8 cellular contexts compared by ENCODE assay signal in genomic region chr17:29588017-29588557, GRCh38. TPM values are rescaled to one million over a fixed set of nuclear protein-coding genes. Genes with fewer than 3 reads are reported as not detected.
A peak's percentile ranks its signal among the peaks of the same experiment; 100 is the strongest.
DNase-seq lines count a peak whose midpoint lies in the region; ATAC-seq and TF ChIP-seq lines count a peak whose summit lies in the region.

No MANE protein-coding gene starts in this region.

- H3K4me1 ChIP-seq in skeletal muscle tissue (ENCODE audit: control insufficient read depth in 3 of 3, insufficient read depth in 3 of 3, low read length in 3 of 3) = peaks cover 78 to 87% (median 85%) of the 10 kb centered on the region in 3 donors

- POLR2A ChIA-PET in WTC11 (lab: Charles Lee) = no interaction called here

- H3K4me3 Mint-ChIP-seq in WTC11 (peak overlapping the region; percentile 79), glutamatergic neuron (ENCODE audit: unreplicated experiment) (peak overlapping the region; percentile 92)

- no peak for TF ChIP-seq CTCF in WTC11 (IDR thresholded peaks at IDR 0.05)
- no peak for TF ChIP-seq CTCF in glutamatergic neuron (IDR thresholded peaks at IDR 0.05; ENCODE audit: partially characterized antibody, unreplicated experiment)

- no peaks in the 10 kb centered on the region for H3K36me3 ChIP-seq in H7 (replicated peaks; ENCODE audit: control insufficient read depth, insufficient read depth, low read length)
- H3K36me3 ChIP-seq in skeletal muscle tissue (ENCODE audit: control insufficient read depth in 3 of 3, insufficient read depth in 3 of 3, low read length in 3 of 3) = peaks cover 0 to under 1% (median 0%) of the 10 kb centered on the region in 3 donors

- ATAC-seq in WTC11 (no peak), HG02623 (IDR thresholded peaks at IDR 0.05; ENCODE audit: unreplicated experiment) (no peak)
- ATAC-seq in activated CD4-positive, CD25-positive, alpha-beta regulatory T cell treated with anti-CD3 and anti-CD28 coated beads, Interleukin-2, amount 50 U/mL, for 24 hours = no peak

- H3K4me3 ChIP-seq in H7 (ENCODE audit: insufficient read depth, low read depth, low read length) (peak overlapping the region; percentile 69), skeletal muscle tissue (ENCODE audit: low read length in 3 of 3) (peak overlapping the region; percentile 81 to 88 (median 87))

- no peaks in the 10 kb centered on the region for H3K9me3 ChIP-seq in skeletal muscle tissue (ENCODE audit: control insufficient read depth in 3 of 3, low read length in 3 of 3)

- DNase-seq in H7 (no peak), WTC11 (ENCODE audit: low spot score) (no peak), glutamatergic neuron (no peak), putamen (ENCODE audit: low spot score) (no peak)
- no peak for DNase-seq in stimulated activated CD4-positive, alpha-beta T cell treated with anti-CD3 and anti-CD28 coated beads, Interleukin-4, amount 100 ng/mL, for 24 hours

- H3K4me1 Mint-ChIP-seq in WTC11 (peaks cover 57% of the 10 kb centered on the region), glutamatergic neuron (ENCODE audit: low read depth, unreplicated experiment) (peaks cover 28% of the 10 kb centered on the region)

- H3K27me3 Mint-ChIP-seq in WTC11 (ENCODE audit: low read depth) (peaks cover 4% of the 10 kb centered on the region; the same call in 1 of the 2 replicates), glutamatergic neuron (ENCODE audit: unreplicated experiment) (peaks cover 14% of the 10 kb centered on the region)

- CTCF ChIA-PET in WTC11 (lab: Charles Lee) = interaction anchor here (0.6 to 1.9 kb wide), 12 partner anchors 9 to 443 kb away, joined by 3 to 25 read pairs (median 4); partner anchors contain the start of genes ABHD15 and TP53I13

- H3K9ac ChIP-seq in skeletal muscle tissue (ENCODE audit: low read depth in 1 of 3, low read length in 3 of 3) = peak overlapping the region; percentile 79 to 91 (median 88)

- H3K9me3 Mint-ChIP-seq in WTC11 = no peaks in the 10 kb centered on the region
- H3K9me3 Mint-ChIP-seq in glutamatergic neuron (ENCODE audit: unreplicated experiment) = peaks cover 4% of the 10 kb centered on the region

- H3K27me3 ChIP-seq in H7 (ENCODE audit: control insufficient read depth, insufficient read depth, low read length) (peaks cover 12% of the 10 kb centered on the region), skeletal muscle tissue (ENCODE audit: control insufficient read depth in 3 of 3, insufficient read depth in 3 of 3, low read length in 3 of 3) (no peaks in the 10 kb centered on the region)

- H3K27ac ChIP-seq in skeletal muscle tissue (ENCODE audit: low read depth, low read length) = peak overlapping the region; percentile 77

- H3K36me3 Mint-ChIP-seq in WTC11 (peaks cover 7% of the 10 kb centered on the region; the same call in 1 of the 2 replicates), glutamatergic neuron (ENCODE audit: unreplicated experiment) (no peaks in the 10 kb centered on the region)

- H3K27ac Mint-ChIP-seq in WTC11 = no peak overlapping the region
- peak overlapping the region; percentile 79 for H3K27ac Mint-ChIP-seq in glutamatergic neuron (ENCODE audit: unreplicated experiment)

TF ChIP-seq in WTC11, 78 proteins besides CTCF, POLR2A, EP300 and RAD21:
- TF ChIP-seq ZNF416 (CRISPR knock-in tag; IDR thresholded peaks at IDR 0.05) = no peak
- no peak for TF ChIP-seq ZNF423 (CRISPR knock-in tag; IDR thresholded peaks at IDR 0.05)
- TF ChIP-seq ATF3 (CRISPR knock-in tag; conservative IDR thresholded peaks at IDR 0.05) = no peak
- no peak for TF ChIP-seq ZNF138 (CRISPR knock-in tag; conservative IDR thresholded peaks at IDR 0.05)
- no peak for TF ChIP-seq KAT7 (CRISPR knock-in tag; IDR thresholded peaks at IDR 0.05; ENCODE audit: borderline replicate concordance)
- TF ChIP-seq TEAD4 (CRISPR knock-in tag; IDR thresholded peaks at IDR 0.05) = no peak
- TF ChIP-seq SMAD3 (CRISPR knock-in tag; IDR thresholded peaks at IDR 0.05; ENCODE audit: borderline replicate concordance) = no peak
- TF ChIP-seq E2F1 (CRISPR knock-in tag; IDR thresholded peaks at IDR 0.05) = no peak
- no peak for TF ChIP-seq MLX (CRISPR knock-in tag; IDR thresholded peaks at IDR 0.05)
- TF ChIP-seq GRHL2 (CRISPR knock-in tag; IDR thresholded peaks at IDR 0.05; ENCODE audit: insufficient replicate concordance, severe bottlenecking) = no peak
- no peak for TF ChIP-seq CDX4 (CRISPR knock-in tag; IDR thresholded peaks at IDR 0.05; ENCODE audit: borderline replicate concordance)
- TF ChIP-seq FOXP1 (CRISPR knock-in tag; IDR thresholded peaks at IDR 0.05; ENCODE audit: borderline replicate concordance) = no peak
- TF ChIP-seq USF1 (CRISPR knock-in tag; IDR thresholded peaks at IDR 0.05) = no peak

RNA-seq across cellular contexts. Expression of gene GIT1, which starts 1.4 kb away (rescaled TPM):
- 40.3 and 46.1 TPM in 2 replicates for total RNA-seq in H7 (2014; rRNA removed; shearing (Covaris generic))
- total RNA-seq in WTC11 (2021) = 43.9 to 66.9 TPM (median 45.0 TPM) in 3 replicates
- total RNA-seq in glutamatergic neuron (ENCODE audit: unreplicated experiment) = 46.7 TPM
- total RNA-seq in skeletal muscle tissue = 11.0 TPM

RNA-seq across cellular contexts. Expression of gene ANKRD13B, which starts 4.8 kb away (rescaled TPM):
- total RNA-seq in H7 (2014; rRNA removed; shearing (Covaris generic)) = 11.1 and 11.9 TPM in 2 replicates
- 29.8 to 45.5 TPM (median 32.2 TPM) in 3 replicates for total RNA-seq in WTC11 (2021)
- total RNA-seq in glutamatergic neuron (ENCODE audit: unreplicated experiment) = 123 TPM
- 9.4 TPM for total RNA-seq in skeletal muscle tissue

RNA-seq across cellular contexts. Expression of gene TP53I13, which starts 19.6 kb away (rescaled TPM):
- total RNA-seq in H7 (2014; rRNA removed; shearing (Covaris generic)) = 42.9 and 45.8 TPM in 2 replicates
- 33.1 to 41.9 TPM (median 36.7 TPM) in 3 replicates for total RNA-seq in WTC11 (2021)
- total RNA-seq in glutamatergic neuron (ENCODE audit: unreplicated experiment) = 14.3 TPM
- 26.1 TPM for total RNA-seq in skeletal muscle tissue

RNA-seq across cellular contexts. Expression of gene ABHD15, which starts 21.2 kb away (rescaled TPM):
- total RNA-seq in H7 (2014; rRNA removed; shearing (Covaris generic)) = 1.7 TPM in 2 replicates
- total RNA-seq in WTC11 (2021) = 2.6 to 3.3 TPM (median 2.8 TPM) in 3 replicates
- 2.5 TPM for total RNA-seq in glutamatergic neuron (ENCODE audit: unreplicated experiment)
- total RNA-seq in skeletal muscle tissue = 5.2 TPM

RNA-seq across cellular contexts. Expression of gene CORO6, which starts 34.6 kb away (rescaled TPM):
- total RNA-seq in H7 (2014; rRNA removed; shearing (Covaris generic)) = 3.9 and 6.9 TPM in 2 replicates
- total RNA-seq in WTC11 (2021) (6.4 to 8.9 TPM (median 7.5 TPM) in 3 replicates), glutamatergic neuron (ENCODE audit: unreplicated experiment) (1.4 TPM), skeletal muscle tissue (43.3 TPM)
